In genomic region chr4:242121-242848, GRCh38 we compare ENCODE assay signal across 2 cellular contexts.
TF ChIP-seq lines count a peak whose summit lies in the region.

No MANE protein-coding gene starts in this region.

TF ChIP-seq in SK-N-SH, 30 proteins besides CTCF, POLR2A, EP300 and RAD21 (continued from another document):
- no peak for TF ChIP-seq RCOR1 (IDR thresholded peaks at IDR 0.05; ENCODE audit: low read length)
- no peak for TF ChIP-seq TAF1 (IDR thresholded peaks at IDR 0.05; ENCODE audit: borderline replicate concordance, low read depth, low read length)
- TF ChIP-seq RFX5 (IDR thresholded peaks at IDR 0.05; ENCODE audit: low read length): no peak
- TF ChIP-seq, protein P1, sequence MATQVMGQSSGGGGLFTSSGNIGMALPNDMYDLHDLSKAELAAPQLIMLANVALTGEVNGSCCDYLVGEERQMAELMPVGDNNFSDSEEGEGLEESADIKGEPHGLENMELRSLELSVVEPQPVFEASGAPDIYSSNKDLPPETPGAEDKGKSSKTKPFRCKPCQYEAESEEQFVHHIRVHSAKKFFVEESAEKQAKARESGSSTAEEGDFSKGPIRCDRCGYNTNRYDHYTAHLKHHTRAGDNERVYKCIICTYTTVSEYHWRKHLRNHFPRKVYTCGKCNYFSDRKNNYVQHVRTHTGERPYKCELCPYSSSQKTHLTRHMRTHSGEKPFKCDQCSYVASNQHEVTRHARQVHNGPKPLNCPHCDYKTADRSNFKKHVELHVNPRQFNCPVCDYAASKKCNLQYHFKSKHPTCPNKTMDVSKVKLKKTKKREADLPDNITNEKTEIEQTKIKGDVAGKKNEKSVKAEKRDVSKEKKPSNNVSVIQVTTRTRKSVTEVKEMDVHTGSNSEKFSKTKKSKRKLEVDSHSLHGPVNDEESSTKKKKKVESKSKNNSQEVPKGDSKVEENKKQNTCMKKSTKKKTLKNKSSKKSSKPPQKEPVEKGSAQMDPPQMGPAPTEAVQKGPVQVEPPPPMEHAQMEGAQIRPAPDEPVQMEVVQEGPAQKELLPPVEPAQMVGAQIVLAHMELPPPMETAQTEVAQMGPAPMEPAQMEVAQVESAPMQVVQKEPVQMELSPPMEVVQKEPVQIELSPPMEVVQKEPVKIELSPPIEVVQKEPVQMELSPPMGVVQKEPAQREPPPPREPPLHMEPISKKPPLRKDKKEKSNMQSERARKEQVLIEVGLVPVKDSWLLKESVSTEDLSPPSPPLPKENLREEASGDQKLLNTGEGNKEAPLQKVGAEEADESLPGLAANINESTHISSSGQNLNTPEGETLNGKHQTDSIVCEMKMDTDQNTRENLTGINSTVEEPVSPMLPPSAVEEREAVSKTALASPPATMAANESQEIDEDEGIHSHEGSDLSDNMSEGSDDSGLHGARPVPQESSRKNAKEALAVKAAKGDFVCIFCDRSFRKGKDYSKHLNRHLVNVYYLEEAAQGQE (IDR thresholded peaks at IDR 0.05; ENCODE audit: low read depth, low read length): no peak

TF ChIP-seq in SK-N-SH treated with all-trans-retinoic acid at 6 μM for 48 hours, 23 proteins besides CTCF, POLR2A, EP300 and RAD21 (continued from another document):
- no peak for TF ChIP-seq POU6F1 (CRISPR knock-in tag; IDR thresholded peaks at IDR 0.05; ENCODE audit: borderline replicate concordance, low read depth)
- no peak for TF ChIP-seq CSRNP3 (CRISPR knock-in tag; IDR thresholded peaks at IDR 0.05)
- no peak for TF ChIP-seq ZNF70 (CRISPR knock-in tag; IDR thresholded peaks at IDR 0.05)
- no peak for TF ChIP-seq OSR1 (CRISPR knock-in tag; IDR thresholded peaks at IDR 0.05)
- TF ChIP-seq ZFP30 (CRISPR knock-in tag; IDR thresholded peaks at IDR 0.05): no peak
- no peak for TF ChIP-seq GLIS3 (CRISPR knock-in tag; IDR thresholded peaks at IDR 0.05)
